ENCODE assay signal across 14 cellular contexts in genomic region chr16:74466872-74467271, GRCh38. TPM values are rescaled to one million over a fixed set of nuclear protein-coding genes. Genes with fewer than 3 reads are reported as not detected.
DNase-seq lines count a peak whose midpoint lies in the region; ATAC-seq and TF ChIP-seq lines count a peak whose summit lies in the region.
"Had no signal": no experiment of that assay in that cellular context is flagged by ENCODE, and none has a peak within 500 bp of the region (broad histone marks: within the 10 kb centered on the region; RNA-seq: fewer than 3 reads in every experiment).

No MANE protein-coding gene starts in this region.

- POLR2A ChIA-PET in activated CD4-positive, alpha-beta memory T cell treated with anti-CD3 and anti-CD28 coated beads for 36 hours (lab: Charles Lee) = no interaction called here

- CTCF ChIA-PET in activated CD4-positive, alpha-beta memory T cell treated with anti-CD3 and anti-CD28 coated beads for 36 hours (lab: Charles Lee) = no interaction called here

- peaks cover 18% of the 10 kb centered on the region for H4K20me1 ChIP-seq in BLaER1

- 90% methylated on average over 5 of the region's 5 CpGs for WGBS in esophagus muscularis mucosa

- H3K27ac Mint-ChIP-seq in activated CD4-positive, alpha-beta memory T cell treated with anti-CD3 and anti-CD28 coated beads for 36 hours = peak overlapping the region; percentile 50

- H3K4me1 Mint-ChIP-seq in activated CD4-positive, alpha-beta memory T cell treated with anti-CD3 and anti-CD28 coated beads for 36 hours (ENCODE audit: low read depth) = peaks cover 32% of the 10 kb centered on the region

- peaks cover 65% of the 10 kb centered on the region for H3K36me3 Mint-ChIP-seq in activated CD4-positive, alpha-beta memory T cell treated with anti-CD3 and anti-CD28 coated beads for 36 hours

- no peak overlapping the region for H3K27ac ChIP-seq in BLaER1
- H3K27ac ChIP-seq in esophagus muscularis mucosa (replicated peaks in 1 of 4) = no peak overlapping the region
- no peak overlapping the region for H3K27ac ChIP-seq in lower lobe of right lung
- H3K27ac ChIP-seq: SJSA1, upper lobe of right lung had no signal

- no peak for TF ChIP-seq EP300 in esophagus muscularis mucosa (IDR thresholded peaks at IDR 0.05)

- ATAC-seq in GM18867 (IDR thresholded peaks at IDR 0.05; ENCODE audit: unreplicated experiment) (peak; percentile 73), HG02642 (IDR thresholded peaks at IDR 0.05; ENCODE audit: poor library complexity, unreplicated experiment) (peak; percentile 49), lower lobe of right lung (no peak)
- ATAC-seq: upper lobe of right lung had no signal

- H3K36me3 ChIP-seq in BLaER1 (peaks cover 99% of the 10 kb centered on the region), esophagus muscularis mucosa (peaks cover 70 to 100% (median 97%) of the 10 kb centered on the region in 4 donors), lower lobe of right lung (peaks cover 99% of the 10 kb centered on the region)

- H3K9me3 ChIP-seq in BLaER1 (no peaks in the 10 kb centered on the region), esophagus muscularis mucosa (no peaks in the 10 kb centered on the region), lower lobe of right lung (no peaks in the 10 kb centered on the region)
- H3K9me3 ChIP-seq: SJSA1, upper lobe of right lung had no signal

- TF ChIP-seq CTCF in esophagus muscularis mucosa (IDR thresholded peaks at IDR 0.05) = no peak
- TF ChIP-seq CTCF in lower lobe of right lung (IDR thresholded peaks at IDR 0.05) = no peak

- no peak overlapping the region for H3K9ac ChIP-seq in BLaER1

- H3K4me3 ChIP-seq in BLaER1 (no peak overlapping the region), esophagus muscularis mucosa (no peak overlapping the region), lower lobe of right lung (no peak overlapping the region)
- H3K4me3 ChIP-seq: SJSA1, upper lobe of right lung had no signal

- intact Hi-C loops in activated CD4-positive, alpha-beta memory T cell treated with anti-CD3 and anti-CD28 coated beads for 36 hours (cut with micrococcal nuclease) = loop anchor here (1.0 to 5.0 kb wide), 4 partner anchors 28 to 160 kb away; partner anchors contain the start of gene GLG1
- intact Hi-C loops in esophagus muscularis mucosa (cut with DNase I) (no loop called here), lower lobe of right lung (cut with DNase I) (no loop called here)

- no peaks in the 10 kb centered on the region for H3K27me3 Mint-ChIP-seq in activated CD4-positive, alpha-beta memory T cell treated with anti-CD3 and anti-CD28 coated beads for 36 hours

- H3K9me3 Mint-ChIP-seq in activated CD4-positive, alpha-beta memory T cell treated with anti-CD3 and anti-CD28 coated beads for 36 hours = no peaks in the 10 kb centered on the region

- TF ChIP-seq POLR2A in esophagus muscularis mucosa (IDR thresholded peaks at IDR 0.05; ENCODE audit: low read depth) = no peak

- no peaks in the 10 kb centered on the region for H3K27me3 ChIP-seq in BLaER1
- H3K27me3 ChIP-seq in esophagus muscularis mucosa = no peaks in the 10 kb centered on the region
- no peaks in the 10 kb centered on the region for H3K27me3 ChIP-seq in lower lobe of right lung (ENCODE audit: low read depth)
- H3K27me3 ChIP-seq: SJSA1, upper lobe of right lung had no signal

- H3K4me1 ChIP-seq in BLaER1 (peaks cover 86% of the 10 kb centered on the region), esophagus muscularis mucosa (no peaks in the 10 kb centered on the region), lower lobe of right lung (no peaks in the 10 kb centered on the region)
- H3K4me1 ChIP-seq: SJSA1, upper lobe of right lung had no signal

- no peak overlapping the region for H3K4me3 Mint-ChIP-seq in activated CD4-positive, alpha-beta memory T cell treated with anti-CD3 and anti-CD28 coated beads for 36 hours

- no peak for DNase-seq in activated CD4-positive, alpha-beta memory T cell treated with anti-CD3 and anti-CD28 coated beads for 36 hours
- DNase-seq in NCI-H510A treated with DMSO at 0.1 percent for 48 hours (lab: John Stamatoyannopoulos, UW) = no peak
- no peak for DNase-seq in esophagus muscularis mucosa (ENCODE audit: extremely low spot score)
- DNase-seq in RPMI8226 = no peak
- no peak for DNase-seq in lower lobe of right lung
- DNase-seq: EL, kidney glomerular epithelial cell, NCI-H1436 treated with DMSO at 0.1 percent for 48 hours, NCI-H774, upper lobe of right lung had no signal

- peak overlapping the region; percentile 67 for H3K4me2 ChIP-seq in BLaER1

RNA-seq across cellular contexts. Expression of gene CLEC18B, which starts 45.6 kb away (rescaled TPM):
- under 1 TPM in 1 of 2 experiments, not detected in 1; 0.34 TPM for total RNA-seq in activated CD4-positive, alpha-beta memory T cell treated with anti-CD3 and anti-CD28 coated beads for 36 hours
- 1 to 10 TPM in 1 of 4 donors, not detected in 3; 1.2 TPM for total RNA-seq in esophagus muscularis mucosa
- total RNA-seq in lower lobe of right lung = 1.2 TPM
- total RNA-seq: SJSA1, upper lobe of right lung had no signal

Comparison
In these comparisons a context has a peak if more than half of its experiments do, and no peak if none do; other contexts are left out.
1. ATAC-seq: peak in GM18867 (single experiment) and HG02642 (single experiment); none in lower lobe of right lung (0 of 2).